ENCODE assay signal across 9 cellular contexts in the genomic region with DNA sequence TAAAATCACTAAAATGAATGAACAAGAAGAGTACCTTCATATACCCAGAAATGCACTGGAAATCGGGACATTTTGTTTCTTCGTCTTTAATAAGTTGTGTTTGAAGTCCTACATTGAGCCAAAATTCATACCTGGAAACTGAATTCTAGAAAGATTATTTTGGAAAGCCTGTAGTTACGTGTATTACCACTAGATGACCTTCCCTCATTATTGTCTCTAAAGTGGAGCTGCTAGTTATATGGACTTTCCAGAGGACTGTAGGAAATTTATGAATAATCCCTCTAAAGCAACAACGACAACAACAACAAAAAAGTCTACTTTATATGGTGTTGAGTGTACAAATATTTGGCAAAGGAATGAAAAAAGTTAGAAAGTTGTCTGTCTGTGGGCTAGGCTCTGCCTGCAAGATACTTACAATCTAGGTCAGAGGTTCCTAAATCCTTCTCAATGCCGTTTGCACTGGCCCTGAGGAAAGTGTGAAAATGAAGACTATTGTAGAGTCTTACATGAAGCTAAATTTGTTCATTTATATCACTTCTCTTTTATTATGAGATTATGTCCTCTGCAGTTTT.
A peak's percentile ranks its signal among the peaks of the same experiment; 100 is the strongest.
DNase-seq lines count a peak whose midpoint lies in the region; TF ChIP-seq lines count a peak whose summit lies in the region.
"Had no signal": no experiment of that assay in that cellular context is flagged by ENCODE, and none has a peak within 500 bp of the region (broad histone marks: within the 10 kb centered on the region; RNA-seq: fewer than 3 reads in every experiment).

No MANE protein-coding gene starts in this region.

- no peak for DNase-seq in BE2C
- DNase-seq in HT-29 (ENCODE audit: low spot score): peak; percentile 54
- DNase-seq in astrocyte of the spinal cord (ENCODE audit: low read depth, low spot score): peak; percentile 21
- DNase-seq in lung microvascular endothelial cell (ENCODE audit: low read depth in 2 of 2): peak; percentile 25 to 53
- no peak for DNase-seq in activated effector memory CD4-positive, alpha-beta T cell treated with Interleukin-2 at 50 U/mL for 16 hours
- no peak for DNase-seq in H7
- no peak for DNase-seq in amniotic stem cell (lab: John Stamatoyannopoulos, UW)
- no peak for DNase-seq in stimulated activated CD4-positive, alpha-beta T cell treated with anti-CD3 and anti-CD28 coated beads, Interleukin-15, amount 100 ng/mL, for 24 hours
- DNase-seq: activated naive CD4-positive, alpha-beta T cell had no signal

- no peaks in the 10 kb centered on the region for H3K9me3 ChIP-seq in BE2C

- H3K27me3 ChIP-seq in BE2C: peaks cover 10% of the 10 kb centered on the region
- no peaks in the 10 kb centered on the region; the same call in 1 of the 2 replicates for H3K27me3 ChIP-seq in H7 (ENCODE audit: control insufficient read depth, insufficient read depth, low read length)

- H3K4me1 ChIP-seq in BE2C: no peaks in the 10 kb centered on the region

- in situ Hi-C loops in astrocyte of the spinal cord (cut with HindIII; ENCODE audit: low sequenced_read_pairs): no loop called here

- no peaks in the 10 kb centered on the region for H3K36me3 ChIP-seq in BE2C
- H3K36me3 ChIP-seq in H7 (replicated peaks; ENCODE audit: control insufficient read depth, insufficient read depth, low read length): no peaks in the 10 kb centered on the region

- peak; percentile 46 for TF ChIP-seq CTCF in BE2C (IDR thresholded peaks at IDR 0.05; ENCODE audit: low read depth, low read length)
- TF ChIP-seq CTCF in astrocyte of the spinal cord (IDR thresholded peaks at IDR 0.05; ENCODE audit: low read depth, low read length): peak; percentile 55

- H3K4me3 ChIP-seq in BE2C (ENCODE audit: low read depth, low read length) (no peak overlapping the region), astrocyte of the spinal cord (ENCODE audit: low read depth, low read length) (no peak overlapping the region), H7 (ENCODE audit: insufficient read depth, low read depth, low read length) (no peak overlapping the region)

Comparison
In these comparisons a context has a peak if more than half of its experiments do, and no peak if none do; other contexts are left out.
1. DNase-seq: peak in HT-29 (single experiment), astrocyte of the spinal cord (single experiment) and lung microvascular endothelial cell (2 of 2); none in BE2C (single experiment), activated effector memory CD4-positive, alpha-beta T cell treated with Interleukin-2 at 50 U/mL for 16 hours (single experiment), H7 (single experiment), amniotic stem cell (single experiment) and stimulated activated CD4-positive, alpha-beta T cell treated with anti-CD3 and anti-CD28 coated beads, Interleukin-15, amount 100 ng/mL, for 24 hours (single experiment).